Comparison of ENCODE assay signal across 1 cellular context in the genomic region with DNA sequence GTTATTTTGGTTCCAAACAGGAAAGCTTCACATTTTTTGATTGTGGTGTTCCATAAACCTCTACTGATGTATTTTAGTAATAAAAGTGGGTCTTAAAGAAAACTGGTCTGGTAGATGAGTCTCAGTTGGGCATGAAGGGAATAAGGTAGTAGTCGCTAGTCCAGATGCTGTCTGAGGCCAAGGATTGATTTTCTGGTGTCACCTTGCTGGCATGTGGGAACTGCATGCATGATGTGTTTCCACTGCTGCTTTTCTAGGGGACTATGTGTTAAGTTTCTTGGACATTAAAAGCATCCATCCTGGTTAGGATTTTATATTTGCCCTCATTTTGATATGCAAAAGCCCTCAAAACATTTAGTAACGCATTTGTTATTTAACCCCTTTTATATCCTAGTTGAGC.
TF ChIP-seq lines count a peak whose summit lies in the region.

No MANE protein-coding gene starts in this region.

TF ChIP-seq in SK-N-SH, 30 proteins besides CTCF, POLR2A, EP300 and RAD21 (continued from another document):
- TF ChIP-seq, protein P1, sequence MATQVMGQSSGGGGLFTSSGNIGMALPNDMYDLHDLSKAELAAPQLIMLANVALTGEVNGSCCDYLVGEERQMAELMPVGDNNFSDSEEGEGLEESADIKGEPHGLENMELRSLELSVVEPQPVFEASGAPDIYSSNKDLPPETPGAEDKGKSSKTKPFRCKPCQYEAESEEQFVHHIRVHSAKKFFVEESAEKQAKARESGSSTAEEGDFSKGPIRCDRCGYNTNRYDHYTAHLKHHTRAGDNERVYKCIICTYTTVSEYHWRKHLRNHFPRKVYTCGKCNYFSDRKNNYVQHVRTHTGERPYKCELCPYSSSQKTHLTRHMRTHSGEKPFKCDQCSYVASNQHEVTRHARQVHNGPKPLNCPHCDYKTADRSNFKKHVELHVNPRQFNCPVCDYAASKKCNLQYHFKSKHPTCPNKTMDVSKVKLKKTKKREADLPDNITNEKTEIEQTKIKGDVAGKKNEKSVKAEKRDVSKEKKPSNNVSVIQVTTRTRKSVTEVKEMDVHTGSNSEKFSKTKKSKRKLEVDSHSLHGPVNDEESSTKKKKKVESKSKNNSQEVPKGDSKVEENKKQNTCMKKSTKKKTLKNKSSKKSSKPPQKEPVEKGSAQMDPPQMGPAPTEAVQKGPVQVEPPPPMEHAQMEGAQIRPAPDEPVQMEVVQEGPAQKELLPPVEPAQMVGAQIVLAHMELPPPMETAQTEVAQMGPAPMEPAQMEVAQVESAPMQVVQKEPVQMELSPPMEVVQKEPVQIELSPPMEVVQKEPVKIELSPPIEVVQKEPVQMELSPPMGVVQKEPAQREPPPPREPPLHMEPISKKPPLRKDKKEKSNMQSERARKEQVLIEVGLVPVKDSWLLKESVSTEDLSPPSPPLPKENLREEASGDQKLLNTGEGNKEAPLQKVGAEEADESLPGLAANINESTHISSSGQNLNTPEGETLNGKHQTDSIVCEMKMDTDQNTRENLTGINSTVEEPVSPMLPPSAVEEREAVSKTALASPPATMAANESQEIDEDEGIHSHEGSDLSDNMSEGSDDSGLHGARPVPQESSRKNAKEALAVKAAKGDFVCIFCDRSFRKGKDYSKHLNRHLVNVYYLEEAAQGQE (IDR thresholded peaks at IDR 0.05; ENCODE audit: low read depth, low read length), result no peak
- TF ChIP-seq RCOR1 (IDR thresholded peaks at IDR 0.05; ENCODE audit: low read length) (no peak), SIN3A (IDR thresholded peaks at IDR 0.05; ENCODE audit: borderline replicate concordance, low read depth, low read length) (no peak), POLR2AphosphoS5 (IDR thresholded peaks at IDR 0.05; ENCODE audit: low read depth, low read length) (no peak)
TF ChIP-seq in SK-N-SH: peak in this region for 0.
